17 cellular contexts compared by ENCODE assay signal in genomic region chr17:81912441-81913309, GRCh38. TPM values are rescaled to one million over a fixed set of nuclear protein-coding genes. Genes with fewer than 3 reads are reported as not detected.
DNase-seq lines count a peak whose midpoint lies in the region; ATAC-seq, FAIRE-seq and TF ChIP-seq lines count a peak whose summit lies in the region.
"Had no signal": no experiment of that assay in that cellular context is flagged by ENCODE, and none has a peak within 500 bp of the region (broad histone marks: within the 10 kb centered on the region; RNA-seq: fewer than 3 reads in every experiment).

No MANE protein-coding gene starts in this region.

- H3K27me3 ChIP-seq in naive thymus-derived CD4-positive, alpha-beta T cell (ENCODE audit: control insufficient read depth in 2 of 2, insufficient read depth in 2 of 2, low read length in 2 of 2) = no peaks in the 10 kb centered on the region
- H3K27me3 ChIP-seq in uterus = no peaks in the 10 kb centered on the region
- H3K27me3 ChIP-seq: BLaER1 had no signal

- TF ChIP-seq RAD21 in A549 (conservative IDR thresholded peaks at IDR 0.05 in 1 of 2, IDR thresholded peaks at IDR 0.05 in 1 of 2) = no peak

- DNase-seq in A549 (ENCODE audit: low read depth in 1 of 2, low spot score in 1 of 2) = no peak
- DNase-seq in H4 (ENCODE audit: low spot score) = peak; percentile 53
- no peak for DNase-seq in naive thymus-derived CD4-positive, alpha-beta T cell
- DNase-seq in uterus = no peak
- no peak for DNase-seq in effector CD8-positive, alpha-beta T cell (lab: John Stamatoyannopoulos, UW)
- DNase-seq in globus pallidus (ENCODE audit: low spot score) = no peak
- DNase-seq: activated CD4-positive, alpha-beta T cell treated with anti-CD3 and anti-CD28 coated beads for 48 hours; activated effector memory CD4-positive, alpha-beta T cell treated with anti-CD3 and anti-CD28 coated beads, Interleukin-2, amount 50 U/mL, for 16 hours; GDM1; NCI-H1092; NCI-H446; SW 1271 had no signal

- TF ChIP-seq POLR2A in A549 (IDR thresholded peaks at IDR 0.05; ENCODE audit: low read length) (no peak), uterus (IDR thresholded peaks at IDR 0.05) (no peak)

- no peak overlapping the region for H3K4me2 ChIP-seq in A549

- H3K27ac Mint-ChIP-seq in activated T-helper 17 cell treated with anti-CD3 and anti-CD28 coated beads, Interleukin-2, amount 50 U/mL, for 72 hours = no peak overlapping the region
- peak overlapping the region in 4 of 9 donors; percentile 36 to 78 (median 46) for H3K27ac Mint-ChIP-seq in naive thymus-derived CD4-positive, alpha-beta T cell

- FAIRE-seq in A549 (lab: Jason Lieb, UNC) = no peak
- FAIRE-seq: HTR-8/SVneo had no signal

- H3K9me3 ChIP-seq in A549 (no peaks in the 10 kb centered on the region), uterus (no peaks in the 10 kb centered on the region)
- H3K9me3 ChIP-seq in naive thymus-derived CD4-positive, alpha-beta T cell (ENCODE audit: control insufficient read depth in 2 of 3, low read length in 3 of 3) = no peaks in the 10 kb centered on the region
- H3K9me3 ChIP-seq: BLaER1, prostate gland had no signal

- peaks cover 12 to 50% (median 18%) of the 10 kb centered on the region in 3 experiments for H3K36me3 ChIP-seq in naive thymus-derived CD4-positive, alpha-beta T cell (ENCODE audit: control insufficient read depth in 2 of 3, insufficient read depth in 3 of 3, low read length in 3 of 3)
- H3K36me3 ChIP-seq in uterus = no peaks in the 10 kb centered on the region

- CTCF ChIA-PET in A549 (lab: Yijun Ruan, JAX) = interaction anchor here (0.9 to 7.6 kb wide), 10 partner anchors 10 to 118 kb away, joined by 3 to 68 read pairs (median 5); partner anchors contain the start of genes CENPX and MAFG
- CTCF ChIA-PET in naive thymus-derived CD4-positive, alpha-beta T cell (lab: Charles Lee) = no interaction called here

- no peak for TF ChIP-seq CTCF in A549 (IDR thresholded peaks at IDR 0.05)
- TF ChIP-seq CTCF in uterus (IDR thresholded peaks at IDR 0.05) = no peak

- no peaks in the 10 kb centered on the region for H3K27me3 Mint-ChIP-seq in activated T-helper 17 cell treated with anti-CD3 and anti-CD28 coated beads, Interleukin-2, amount 50 U/mL, for 72 hours
- no peaks in the 10 kb centered on the region for H3K27me3 Mint-ChIP-seq in naive thymus-derived CD4-positive, alpha-beta T cell

- no peak overlapping the region for H3K4me3 ChIP-seq in A549
- H3K4me3 ChIP-seq in naive thymus-derived CD4-positive, alpha-beta T cell (ENCODE audit: low read length) = no peak overlapping the region
- H3K4me3 ChIP-seq in uterus = no peak overlapping the region
- H3K4me3 ChIP-seq: BLaER1 had no signal

- H3K36me3 Mint-ChIP-seq in activated T-helper 17 cell treated with anti-CD3 and anti-CD28 coated beads, Interleukin-2, amount 50 U/mL, for 72 hours (ENCODE audit: low read depth) = peaks cover 56% of the 10 kb centered on the region
- peaks cover 0 to 22% (median 4%) of the 10 kb centered on the region in 5 donors for H3K36me3 Mint-ChIP-seq in naive thymus-derived CD4-positive, alpha-beta T cell

- peak overlapping the region; percentile 52 for H3K4me3 Mint-ChIP-seq in activated T-helper 17 cell treated with anti-CD3 and anti-CD28 coated beads, Interleukin-2, amount 50 U/mL, for 72 hours
- peak overlapping the region in 7 of 10 donors; percentile 25 to 79 (median 47) for H3K4me3 Mint-ChIP-seq in naive thymus-derived CD4-positive, alpha-beta T cell

- WGBS in A549 (ENCODE audit: missing lambda C conversion rate) = 87% methylated on average over 32 of the region's 32 CpGs

- H3K4me1 Mint-ChIP-seq in activated T-helper 17 cell treated with anti-CD3 and anti-CD28 coated beads, Interleukin-2, amount 50 U/mL, for 72 hours = peaks cover 7% of the 10 kb centered on the region
- peaks cover 14 to 44% (median 24%) of the 10 kb centered on the region in 7 donors for H3K4me1 Mint-ChIP-seq in naive thymus-derived CD4-positive, alpha-beta T cell

- TF ChIP-seq EP300 in A549 (IDR thresholded peaks at IDR 0.05) = no peak

- no peak overlapping the region for H3K27ac ChIP-seq in A549
- H3K27ac ChIP-seq in naive thymus-derived CD4-positive, alpha-beta T cell (ENCODE audit: low read depth, low read length) = no peak overlapping the region
- no peak overlapping the region for H3K27ac ChIP-seq in uterus
- H3K27ac ChIP-seq: BLaER1 had no signal

- H3K9me3 Mint-ChIP-seq in activated T-helper 17 cell treated with anti-CD3 and anti-CD28 coated beads, Interleukin-2, amount 50 U/mL, for 72 hours = no peaks in the 10 kb centered on the region
- peaks cover 0 to 2% (median 0%) of the 10 kb centered on the region in 11 donors for H3K9me3 Mint-ChIP-seq in naive thymus-derived CD4-positive, alpha-beta T cell

- H3K4me1 ChIP-seq in A549 (peaks cover 23% of the 10 kb centered on the region), uterus (peaks cover 5 to 9% of the 10 kb centered on the region in 2 donors)
- peaks cover 17 to 22% of the 10 kb centered on the region in 2 donors for H3K4me1 ChIP-seq in naive thymus-derived CD4-positive, alpha-beta T cell (ENCODE audit: control insufficient read depth in 2 of 2, insufficient read depth in 2 of 2, low read length in 2 of 2)

- ATAC-seq in A549 = no peak
- ATAC-seq in activated T-helper 17 cell treated with anti-CD3 and anti-CD28 coated beads, Interleukin-2, amount 50 U/mL, for 72 hours (replicated peaks) = no peak
- ATAC-seq in naive thymus-derived CD4-positive, alpha-beta T cell = no peak
- no peak for ATAC-seq in HG03095 (IDR thresholded peaks at IDR 0.05; ENCODE audit: unreplicated experiment)

- POLR2A ChIA-PET in A549 (lab: Yijun Ruan, JAX) = interaction anchor here (1.7 kb wide), 1 partner anchor 15 kb away, joined by 6 read pairs; the partner anchor contains the start of gene MAFG
- POLR2A ChIA-PET in naive thymus-derived CD4-positive, alpha-beta T cell (lab: Charles Lee) = interaction anchor here (0.6 to 3.5 kb wide), 3 partner anchors 14 to 19 kb away, joined by 3 to 23 read pairs (median 3); partner anchors contain the start of gene MAFG

- intact Hi-C loops in naive thymus-derived CD4-positive, alpha-beta T cell (cut with micrococcal nuclease) = loop anchor here (5.0 kb wide), 3 partner anchors 50 to 545 kb away; partner anchors contain the start of genes CENPX (in 1 of the 2), LRRC45 (in 1 of the 2), NARF (in 1 of the 2) and P4HB (in 1 of the 2)
- intact Hi-C loops in uterus (cut with DNase I; ENCODE audit: low total_unique reads) = no loop called here

RNA-seq across cellular contexts. Expression of gene PCYT2, which starts 1.5 kb away (rescaled TPM):
- polyA plus RNA-seq in A549 (2011; rRNA removed) = 7.1 and 7.7 TPM in 2 replicates
- polyA plus RNA-seq in A549 (2012; cell fraction: cytosol; rRNA removed) = 16.6 and 20.5 TPM in 2 replicates
- 39.2 and 46.7 TPM in 2 replicates for polyA plus RNA-seq in A549 (2012; cell fraction: nucleus; rRNA removed)
- 14.8 to 17.0 TPM (median 16.3 TPM) in 3 replicates for polyA plus RNA-seq in A549 (2017; fragmentation: RNase III; extraction: RNeasy Plus Mini Kit Qiagen cat#74134 plus additional on column Dnase treatment)
- polyA minus RNA-seq in A549 (2011; rRNA and poly(A)+ RNA removed) = 12.4 and 13.8 TPM in 2 replicates
- total RNA-seq in H4 (2014; rRNA removed; shearing (Covaris generic)) = 34.7 and 39.0 TPM in 2 replicates
- 10 to 100 TPM; 10.1 to 26.8 TPM for total RNA-seq in activated T-helper 17 cell treated with anti-CD3 and anti-CD28 coated beads, Interleukin-2, amount 50 U/mL, for 72 hours
- 10 to 100 TPM; 17.5 to 43.6 (median 35.2) TPM for total RNA-seq in naive thymus-derived CD4-positive, alpha-beta T cell
- polyA plus RNA-seq in naive thymus-derived CD4-positive, alpha-beta T cell = 10 to 100 TPM; 22.4 to 27.0 TPM
- total RNA-seq in uterus = 10 to 100 TPM in 3 of 4 donors, 1 to 10 TPM in 1; 4.1 to 27.7 (median 18.8) TPM

RNA-seq across cellular contexts. Expression of gene SIRT7, which starts 5.3 kb away (rescaled TPM):
- 9.8 and 13.7 TPM in 2 replicates for polyA plus RNA-seq in A549 (2011; rRNA removed)
- polyA plus RNA-seq in A549 (2012; cell fraction: cytosol; rRNA removed) = 29.1 and 29.7 TPM in 2 replicates
- 131 and 141 TPM in 2 replicates for polyA plus RNA-seq in A549 (2012; cell fraction: nucleus; rRNA removed)
- polyA plus RNA-seq in A549 (2017; fragmentation: RNase III; extraction: RNeasy Plus Mini Kit Qiagen cat#74134 plus additional on column Dnase treatment) = 34.0 to 35.2 TPM (median 34.8 TPM) in 3 replicates
- polyA minus RNA-seq in A549 (2011; rRNA and poly(A)+ RNA removed) = 40.0 and 46.9 TPM in 2 replicates
- 5.5 and 8.7 TPM in 2 replicates for total RNA-seq in H4 (2014; rRNA removed; shearing (Covaris generic))
- total RNA-seq in activated T-helper 17 cell treated with anti-CD3 and anti-CD28 coated beads, Interleukin-2, amount 50 U/mL, for 72 hours = 10 to 100 TPM; 41.3 to 47.5 TPM
- total RNA-seq in naive thymus-derived CD4-positive, alpha-beta T cell = 10 to 100 TPM; 56.0 to 81.4 (median 69.7) TPM
- 10 to 100 TPM; 21.6 to 38.7 TPM for polyA plus RNA-seq in naive thymus-derived CD4-positive, alpha-beta T cell
- 10 to 100 TPM in 3 of 4 donors, under 1 TPM in 1; 0.77 to 87.1 (median 14.6) TPM for total RNA-seq in uterus

RNA-seq across cellular contexts. Expression of gene NPB, which starts 10.6 kb away (rescaled TPM):
- 0.34 and 0.41 TPM in 2 replicates for polyA plus RNA-seq in A549 (2011; rRNA removed)
- polyA plus RNA-seq in A549 (2012; cell fraction: cytosol; rRNA removed) = 0.41 and 0.48 TPM in 2 replicates
- polyA plus RNA-seq in A549 (2012; cell fraction: nucleus; rRNA removed) = 0.48 and 0.61 TPM in 2 replicates
- 0.29 to 0.45 TPM (median 0.38 TPM) in 3 replicates for polyA plus RNA-seq in A549 (2017; fragmentation: RNase III; extraction: RNeasy Plus Mini Kit Qiagen cat#74134 plus additional on column Dnase treatment)
- polyA minus RNA-seq in A549 (2011; rRNA and poly(A)+ RNA removed) = 0.78 and 1.1 TPM in 2 replicates
- total RNA-seq in H4 (2014; rRNA removed; shearing (Covaris generic)) = 0.04 TPM in 1 of 2 replicates, not detected in the other
- under 1 TPM; 0.17 to 0.53 TPM for total RNA-seq in activated T-helper 17 cell treated with anti-CD3 and anti-CD28 coated beads, Interleukin-2, amount 50 U/mL, for 72 hours
- under 1 TPM in 4 of 5 experiments, not detected in 1; 0.29 to 0.59 (median 0.54) TPM for total RNA-seq in naive thymus-derived CD4-positive, alpha-beta T cell
- under 1 TPM in 1 of 2 donors, not detected in 1; 0.20 TPM for polyA plus RNA-seq in naive thymus-derived CD4-positive, alpha-beta T cell
- total RNA-seq in uterus = 1 to 10 TPM in 2 of 4 donors, not detected in 2; 2.0 to 2.1 TPM

RNA-seq across cellular contexts. Expression of gene MAFG, which starts 14.9 kb away (rescaled TPM):
- 41.6 and 47.9 TPM in 2 replicates for polyA plus RNA-seq in A549 (2011; rRNA removed)
- polyA plus RNA-seq in A549 (2012; cell fraction: cytosol; rRNA removed) = 55.5 and 60.4 TPM in 2 replicates
- polyA plus RNA-seq in A549 (2012; cell fraction: nucleus; rRNA removed) = 194 and 235 TPM in 2 replicates
- 49.8 to 57.9 TPM (median 52.4 TPM) in 3 replicates for polyA plus RNA-seq in A549 (2017; fragmentation: RNase III; extraction: RNeasy Plus Mini Kit Qiagen cat#74134 plus additional on column Dnase treatment)
- 18.1 and 22.6 TPM in 2 replicates for polyA minus RNA-seq in A549 (2011; rRNA and poly(A)+ RNA removed)
- 8.7 and 9.3 TPM in 2 replicates for total RNA-seq in H4 (2014; rRNA removed; shearing (Covaris generic))
- total RNA-seq in activated T-helper 17 cell treated with anti-CD3 and anti-CD28 coated beads, Interleukin-2, amount 50 U/mL, for 72 hours = 10 to 100 TPM; 28.9 to 32.6 TPM
- total RNA-seq in naive thymus-derived CD4-positive, alpha-beta T cell = 10 to 100 TPM; 12.9 to 28.1 (median 18.1) TPM
- polyA plus RNA-seq in naive thymus-derived CD4-positive, alpha-beta T cell = 1 to 10 TPM; 2.4 to 2.6 TPM
- 10 to 100 TPM in 3 of 4 donors, 1 to 10 TPM in 1; 9.7 to 23.1 (median 12.7) TPM for total RNA-seq in uterus

RNA-seq across cellular contexts. Expression of gene ANAPC11, which starts 21.2 kb away (rescaled TPM):
- polyA plus RNA-seq in A549 (2011; rRNA removed) = 351 and 428 TPM in 2 replicates
- 1,168 and 1,461 TPM in 2 replicates for polyA plus RNA-seq in A549 (2012; cell fraction: cytosol; rRNA removed)
- 941 and 1,063 TPM in 2 replicates for polyA plus RNA-seq in A549 (2012; cell fraction: nucleus; rRNA removed)
- 352 to 382 TPM (median 377 TPM) in 3 replicates for polyA plus RNA-seq in A549 (2017; fragmentation: RNase III; extraction: RNeasy Plus Mini Kit Qiagen cat#74134 plus additional on column Dnase treatment)
- polyA minus RNA-seq in A549 (2011; rRNA and poly(A)+ RNA removed) = 55.5 and 82.6 TPM in 2 replicates
- 189 and 222 TPM in 2 replicates for total RNA-seq in H4 (2014; rRNA removed; shearing (Covaris generic))
- total RNA-seq in activated T-helper 17 cell treated with anti-CD3 and anti-CD28 coated beads, Interleukin-2, amount 50 U/mL, for 72 hours = 100 to 1,000 TPM; 103 to 123 TPM
- 100 to 1,000 TPM in 1 of 5 experiments, 10 to 100 TPM in 4; 30.8 to 106 (median 40.5) TPM for total RNA-seq in naive thymus-derived CD4-positive, alpha-beta T cell
- 100 to 1,000 TPM; 245 to 278 TPM for polyA plus RNA-seq in naive thymus-derived CD4-positive, alpha-beta T cell
- total RNA-seq in uterus = 10 to 100 TPM; 45.9 to 72.6 (median 61.5) TPM
